8 cellular contexts compared by ENCODE assay signal in genomic region chrX:48520976-48521352, GRCh38. TPM values are rescaled to one million over a fixed set of nuclear protein-coding genes. Genes with fewer than 3 reads are reported as not detected.
DNase-seq lines count a peak whose midpoint lies in the region; ATAC-seq and TF ChIP-seq lines count a peak whose summit lies in the region.

No MANE protein-coding gene starts in this region.

- H3K27me3 ChIP-seq in AG04450 (ENCODE audit: control insufficient read depth, insufficient read depth, low read length) (no peaks in the 10 kb centered on the region), lung (ENCODE audit: control insufficient read depth, insufficient read depth) (no peaks in the 10 kb centered on the region)

- peaks cover 4% of the 10 kb centered on the region for H3K36me3 Mint-ChIP-seq in HFFc6 (ENCODE audit: low read depth)
- peaks cover 31% of the 10 kb centered on the region for H3K36me3 Mint-ChIP-seq in activated T-helper 2 cell treated with anti-CD3 and anti-CD28 coated beads, Interferon-gamma antibody, Interleukin-2, Interleukin-4, amounts not matched to agents 10 μg/mL and 5 μg/mL and 100 μg/mL, durations not matched to agents 14 hours and 24 hours and 36 hours (ENCODE audit: low read depth)

- no peaks in the 10 kb centered on the region for H3K9me3 ChIP-seq in AG04450 (ENCODE audit: control insufficient read depth, insufficient read depth, low read length)
- H3K9me3 ChIP-seq in lung (ENCODE audit: control insufficient read depth in 2 of 2, insufficient read depth in 1 of 2, low read length in 1 of 2): peaks cover 0 to 9% of the 10 kb centered on the region in 2 donors

- peaks cover 0 to 1% of the 10 kb centered on the region in 2 donors for H3K36me3 ChIP-seq in lung (ENCODE audit: control insufficient read depth in 2 of 2, insufficient read depth in 2 of 2, low read length in 2 of 2)

- CTCF ChIA-PET in AG04450 (lab: Charles Lee): no interaction called here

- H3K4me1 Mint-ChIP-seq in HFFc6 (ENCODE audit: low read depth): peaks cover 14% of the 10 kb centered on the region
- H3K4me1 Mint-ChIP-seq in activated T-helper 2 cell treated with anti-CD3 and anti-CD28 coated beads, Interferon-gamma antibody, Interleukin-2, Interleukin-4, amounts not matched to agents 10 μg/mL and 5 μg/mL and 100 μg/mL, durations not matched to agents 14 hours and 24 hours and 36 hours (ENCODE audit: low read depth): peaks cover 24% of the 10 kb centered on the region

- ATAC-seq in lung (ENCODE audit: insufficient read depth, low FRiP score): no peak
- no peak for ATAC-seq in HG02678 (IDR thresholded peaks at IDR 0.05; ENCODE audit: unreplicated experiment)
- no peak for ATAC-seq in HG03025 (IDR thresholded peaks at IDR 0.05; ENCODE audit: low FRiP score, unreplicated experiment)

- POLR2A ChIA-PET in AG04450 (lab: Yijun Ruan, JAX): no interaction called here

- H3K4me3 Mint-ChIP-seq in HFFc6: peak overlapping the region; percentile 91
- peak overlapping the region; percentile 89 for H3K4me3 Mint-ChIP-seq in activated T-helper 2 cell treated with anti-CD3 and anti-CD28 coated beads, Interferon-gamma antibody, Interleukin-2, Interleukin-4, amounts not matched to agents 10 μg/mL and 5 μg/mL and 100 μg/mL, durations not matched to agents 14 hours and 24 hours and 36 hours (ENCODE audit: low read depth)

- WGBS in lung, 2 donors: 35 to 46% methylated on average over 2 of the region's 2 CpGs

- peak overlapping the region; percentile 14; the same call in 1 of the 2 replicates for H3K27ac Mint-ChIP-seq in HFFc6
- peak overlapping the region; percentile 98 for H3K27ac Mint-ChIP-seq in activated T-helper 2 cell treated with anti-CD3 and anti-CD28 coated beads, Interferon-gamma antibody, Interleukin-2, Interleukin-4, amounts not matched to agents 10 μg/mL and 5 μg/mL and 100 μg/mL, durations not matched to agents 14 hours and 24 hours and 36 hours

- intact Hi-C loops in activated T-helper 2 cell treated with anti-CD3 and anti-CD28 coated beads, Interferon-gamma antibody, Interleukin-2, Interleukin-4, amounts not matched to agents 10 μg/mL and 5 μg/mL and 100 μg/mL, durations not matched to agents 14 hours and 24 hours and 36 hours (cut with micrococcal nuclease): loop anchor here (1.0 to 5.0 kb wide), 5 partner anchors 12 to 76 kb away; partner anchors contain the start of genes FTSJ1, RBM3, TBC1D25 and WDR13

- no peaks in the 10 kb centered on the region for H3K4me1 ChIP-seq in lung (ENCODE audit: control insufficient read depth in 2 of 2, insufficient read depth in 2 of 2, low read length in 2 of 2)

- TF ChIP-seq CTCF in AG04450 (IDR thresholded peaks at IDR 0.05; ENCODE audit: low read depth, low read length) (no peak), HFFc6 (IDR thresholded peaks at IDR 0.05) (no peak), lung (IDR thresholded peaks at IDR 0.05; ENCODE audit: control extremely low read depth, extremely low read depth) (no peak)

- peaks cover 3% of the 10 kb centered on the region for H3K27me3 Mint-ChIP-seq in HFFc6 (ENCODE audit: insufficient read depth)
- H3K27me3 Mint-ChIP-seq in activated T-helper 2 cell treated with anti-CD3 and anti-CD28 coated beads, Interferon-gamma antibody, Interleukin-2, Interleukin-4, amounts not matched to agents 10 μg/mL and 5 μg/mL and 100 μg/mL, durations not matched to agents 14 hours and 24 hours and 36 hours (ENCODE audit: low read depth): no peaks in the 10 kb centered on the region

- DNase-seq in AG04450 (ENCODE audit: low read depth, low spot score) (no peak), HFFc6 (no peak), lung (ENCODE audit: low spot score) (no peak), COLO668 (lab: John Stamatoyannopoulos, UW; ENCODE audit: unreplicated experiment) (no peak), RKO (ENCODE audit: low spot score) (no peak)
- DNase-seq in activated T-helper 2 cell treated with anti-CD3 and anti-CD28 coated beads, Interferon-gamma antibody, Interleukin-2, Interleukin-4, amounts not matched to agents 10 μg/mL and 5 μg/mL and 100 μg/mL, durations not matched to agents 14 hours and 24 hours and 36 hours (ENCODE audit: low spot score): no peak

- H3K4me3 ChIP-seq in AG04450 (ENCODE audit: low read depth, low read length) (peak overlapping the region; percentile 72), lung (no peak overlapping the region)

- H3K9me3 Mint-ChIP-seq in HFFc6: no peaks in the 10 kb centered on the region
- H3K9me3 Mint-ChIP-seq in activated T-helper 2 cell treated with anti-CD3 and anti-CD28 coated beads, Interferon-gamma antibody, Interleukin-2, Interleukin-4, amounts not matched to agents 10 μg/mL and 5 μg/mL and 100 μg/mL, durations not matched to agents 14 hours and 24 hours and 36 hours: no peaks in the 10 kb centered on the region

- H3K27ac ChIP-seq in AG04450 (ENCODE audit: low read depth, low read length): no peak overlapping the region
- H3K27ac ChIP-seq in lung (ENCODE audit: low read depth in 1 of 2, low read length in 1 of 2): peak overlapping the region; percentile 58 to 84

RNA-seq across cellular contexts. Expression of gene EBP, which starts 0.6 kb away (rescaled TPM):
- polyA plus RNA-seq in AG04450 (2011; rRNA removed): 19.8 and 23.8 TPM in 2 replicates
- polyA minus RNA-seq in AG04450 (2011; rRNA and poly(A)+ RNA removed): 35.1 and 41.7 TPM in 2 replicates
- 10 to 100 TPM; 26.0 to 42.2 (median 39.1) TPM for total RNA-seq in HFFc6 (2021; fragmentation: NEBNext Ultra II Directional; extraction: Animal tissue kit (Norgen Biotek cat#: 25700))
- total RNA-seq in activated T-helper 2 cell treated with anti-CD3 and anti-CD28 coated beads, Interferon-gamma antibody, Interleukin-2, Interleukin-4, amounts not matched to agents 10 μg/mL and 5 μg/mL and 100 μg/mL, durations not matched to agents 14 hours and 24 hours and 36 hours: 209 and 212 TPM in 2 replicates
- total RNA-seq in lung: 100 to 1,000 TPM in 1 of 2 donors, 10 to 100 TPM in 1; 41.5 to 154 TPM
- polyA plus RNA-seq in lung: 100 to 1,000 TPM; 162 to 254 TPM

RNA-seq across cellular contexts. Expression of gene PORCN, which starts 12.2 kb away (rescaled TPM):
- polyA plus RNA-seq in AG04450 (2011; rRNA removed) (8.4 and 11.6 TPM in 2 replicates), lung (10 to 100 TPM; 11.6 to 12.0 TPM)
- polyA minus RNA-seq in AG04450 (2011; rRNA and poly(A)+ RNA removed): 9.0 and 10.5 TPM in 2 replicates
- 10 to 100 TPM in 4 of 6 experiments, 1 to 10 TPM in 2; 9.0 to 13.8 (median 10.7) TPM for total RNA-seq in HFFc6 (2021; fragmentation: NEBNext Ultra II Directional; extraction: Animal tissue kit (Norgen Biotek cat#: 25700))
- 16.5 and 17.7 TPM in 2 replicates for total RNA-seq in activated T-helper 2 cell treated with anti-CD3 and anti-CD28 coated beads, Interferon-gamma antibody, Interleukin-2, Interleukin-4, amounts not matched to agents 10 μg/mL and 5 μg/mL and 100 μg/mL, durations not matched to agents 14 hours and 24 hours and 36 hours
- total RNA-seq in lung: 10 to 100 TPM in 1 of 2 donors, 1 to 10 TPM in 1; 3.3 to 12.8 TPM

RNA-seq across cellular contexts. Expression of gene TBC1D25, which starts 18.6 kb away (rescaled TPM):
- polyA plus RNA-seq in AG04450 (2011; rRNA removed) (7.9 and 9.3 TPM in 2 replicates), lung (10 to 100 TPM in 1 of 2 donors, 1 to 10 TPM in 1; 5.6 to 12.1 TPM)
- polyA minus RNA-seq in AG04450 (2011; rRNA and poly(A)+ RNA removed): 10.9 and 17.6 TPM in 2 replicates
- total RNA-seq in HFFc6 (2021; fragmentation: NEBNext Ultra II Directional; extraction: Animal tissue kit (Norgen Biotek cat#: 25700)): 10 to 100 TPM; 13.0 to 15.3 (median 13.8) TPM
- 16.0 and 18.3 TPM in 2 replicates for total RNA-seq in activated T-helper 2 cell treated with anti-CD3 and anti-CD28 coated beads, Interferon-gamma antibody, Interleukin-2, Interleukin-4, amounts not matched to agents 10 μg/mL and 5 μg/mL and 100 μg/mL, durations not matched to agents 14 hours and 24 hours and 36 hours
- 10 to 100 TPM in 1 of 2 donors, 1 to 10 TPM in 1; 8.2 to 15.2 TPM for total RNA-seq in lung

RNA-seq across cellular contexts. Expression of gene FTSJ1, which starts 45.0 kb away (rescaled TPM):
- polyA plus RNA-seq in AG04450 (2011; rRNA removed) (19.7 and 26.3 TPM in 2 replicates), lung (10 to 100 TPM; 43.7 to 48.3 TPM)
- polyA minus RNA-seq in AG04450 (2011; rRNA and poly(A)+ RNA removed): 18.3 and 19.3 TPM in 2 replicates
- 10 to 100 TPM; 51.5 to 66.7 (median 59.7) TPM for total RNA-seq in HFFc6 (2021; fragmentation: NEBNext Ultra II Directional; extraction: Animal tissue kit (Norgen Biotek cat#: 25700))
- 84.6 and 89.8 TPM in 2 replicates for total RNA-seq in activated T-helper 2 cell treated with anti-CD3 and anti-CD28 coated beads, Interferon-gamma antibody, Interleukin-2, Interleukin-4, amounts not matched to agents 10 μg/mL and 5 μg/mL and 100 μg/mL, durations not matched to agents 14 hours and 24 hours and 36 hours
- total RNA-seq in lung: 10 to 100 TPM; 18.2 to 45.8 TPM

RNA-seq across cellular contexts. Expression of gene SLC38A5, which starts 50.9 kb away (rescaled TPM):
- 19.1 and 22.3 TPM in 2 replicates for polyA plus RNA-seq in AG04450 (2011; rRNA removed)
- 33.1 and 44.6 TPM in 2 replicates for polyA minus RNA-seq in AG04450 (2011; rRNA and poly(A)+ RNA removed)
- total RNA-seq in HFFc6 (2021; fragmentation: NEBNext Ultra II Directional; extraction: Animal tissue kit (Norgen Biotek cat#: 25700)): under 1 TPM in 5 of 6 experiments, not detected in 1; 0.40 to 0.91 (median 0.79) TPM
- 146 and 147 TPM in 2 replicates for total RNA-seq in activated T-helper 2 cell treated with anti-CD3 and anti-CD28 coated beads, Interferon-gamma antibody, Interleukin-2, Interleukin-4, amounts not matched to agents 10 μg/mL and 5 μg/mL and 100 μg/mL, durations not matched to agents 14 hours and 24 hours and 36 hours
- total RNA-seq in lung: 10 to 100 TPM; 15.2 to 65.3 TPM
- 10 to 100 TPM; 30.7 to 80.9 TPM for polyA plus RNA-seq in lung
